Comparison of ENCODE assay signal across 16 cellular contexts in the genomic region with DNA sequence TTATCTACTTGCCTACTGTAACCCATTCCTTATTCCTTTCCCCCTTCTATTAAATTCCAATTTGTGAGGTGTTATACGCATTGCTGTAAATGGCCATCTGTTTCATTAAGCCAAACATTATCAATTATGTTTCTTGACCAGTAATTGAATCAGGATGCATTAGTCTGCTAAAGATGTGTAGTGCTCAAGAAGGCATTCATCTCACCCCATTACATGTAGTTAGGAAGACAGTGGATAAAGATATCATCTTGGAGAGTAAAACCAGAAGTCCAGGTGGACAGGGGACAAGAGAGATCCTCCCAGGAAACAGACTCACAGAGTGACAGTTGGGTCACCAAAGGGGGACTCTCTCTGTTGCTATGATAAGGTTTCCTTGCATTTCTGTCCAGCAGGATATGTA.
DNase-seq lines count a peak whose midpoint lies in the region; ATAC-seq and TF ChIP-seq lines count a peak whose summit lies in the region.
"Had no signal": no experiment of that assay in that cellular context is flagged by ENCODE, and none has a peak within 500 bp of the region (broad histone marks: within the 10 kb centered on the region; RNA-seq: fewer than 3 reads in every experiment).

No MANE protein-coding gene starts in this region.

- no peaks in the 10 kb centered on the region for H3K27me3 ChIP-seq in parathyroid adenoma (ENCODE audit: control insufficient read depth, insufficient read depth, low read length)
- H3K27me3 ChIP-seq in PC-3 (ENCODE audit: low read length): peaks cover 10% of the 10 kb centered on the region; the same call in 1 of the 2 replicates
- H3K27me3 ChIP-seq: BLaER1 had no signal

- H3K4me3 ChIP-seq in parathyroid adenoma (ENCODE audit: low read depth, low read length) (no peak overlapping the region), PC-3 (ENCODE audit: low read length) (no peak overlapping the region)
- H3K4me3 ChIP-seq: BLaER1, GM23248 had no signal

- no TSS peak for BruUV-seq in PC-3 (replicated peaks; lab: Mats Ljungman, UMichigan)

- peak; percentile 29 for DNase-seq in NCI-H82 treated with DMSO at 0.1 percent for 48 hours (lab: John Stamatoyannopoulos, UW; ENCODE audit: unreplicated experiment)
- no peak for DNase-seq in NOMO-1 treated with dmso at 0.1 percent for 144 hours (lab: John Stamatoyannopoulos, UW; ENCODE audit: unreplicated experiment)
- no peak for DNase-seq in T-helper 2 cell
- DNase-seq in PC-3: no peak
- DNase-seq: Caco-2; CD4-positive, CD25-positive, alpha-beta regulatory T cell; CD8-positive, alpha-beta T cell; DMS153; DND-41; GM23248; H7; HCEC 1CT had no signal

- ATAC-seq in SK-N-SH treated with all-trans-retinoic acid at 6 μM for 48 hours (no peak; the same call in 2 of the 3 replicates), PC-3 (no peak)
- ATAC-seq: CD8-positive, alpha-beta T cell had no signal

- H3K4me1 ChIP-seq in parathyroid adenoma (peaks cover 12% of the 10 kb centered on the region), PC-3 (ENCODE audit: insufficient read depth, low read length) (no peaks in the 10 kb centered on the region)
- H3K4me1 ChIP-seq: BLaER1, Caco-2 had no signal

- H2AFZ ChIP-seq in parathyroid adenoma: peak overlapping the region; percentile 13
- no peak overlapping the region for H2AFZ ChIP-seq in PC-3 (ENCODE audit: low read length)
- H2AFZ ChIP-seq: GM23248 had no signal

- POLR2A ChIA-PET in PC-3 (lab: Charles Lee; ENCODE audit: unreplicated experiment): no interaction called here

- H3K9me2 ChIP-seq in PC-3 (replicated peaks; ENCODE audit: low read length): no peaks in the 10 kb centered on the region

- TF ChIP-seq CTCF in parathyroid adenoma (IDR thresholded peaks at IDR 0.05) (no peak), PC-3 (conservative IDR thresholded peaks at IDR 0.05; ENCODE audit: low read depth, low read length) (no peak)

- H3K36me3 ChIP-seq in parathyroid adenoma (ENCODE audit: control insufficient read depth, insufficient read depth, low read length) (no peaks in the 10 kb centered on the region), PC-3 (ENCODE audit: low read depth, low read length) (no peaks in the 10 kb centered on the region)
- H3K36me3 ChIP-seq: BLaER1 had no signal

- H3K79me2 ChIP-seq in parathyroid adenoma (no peaks in the 10 kb centered on the region), PC-3 (ENCODE audit: low read length) (no peaks in the 10 kb centered on the region)

- H3K27ac ChIP-seq in parathyroid adenoma (no peak overlapping the region), PC-3 (ENCODE audit: low read length) (no peak overlapping the region)
- H3K27ac ChIP-seq: BLaER1, C4-2B, GM23248 had no signal

- H4K20me1 ChIP-seq in PC-3 (ENCODE audit: low read length): no peaks in the 10 kb centered on the region
- H4K20me1 ChIP-seq: BLaER1 had no signal

- intact Hi-C loops in PC-3 (cut with micrococcal nuclease): loop anchor here (5.0 kb wide), 1 partner anchor 1740 kb away; no protein-coding TSS in a partner anchor

- no peak overlapping the region for H3K9ac ChIP-seq in parathyroid adenoma
- H3K9ac ChIP-seq in PC-3 (ENCODE audit: low read length): no peak overlapping the region
- H3K9ac ChIP-seq: BLaER1, GM23248 had no signal

- no peaks in the 10 kb centered on the region for H3F3A ChIP-seq in PC-3 (ENCODE audit: low read length, unreplicated experiment)

- H3K9me3 ChIP-seq in parathyroid adenoma (ENCODE audit: control insufficient read depth, low read length) (no peaks in the 10 kb centered on the region), PC-3 (ENCODE audit: low read length) (no peaks in the 10 kb centered on the region)
- H3K9me3 ChIP-seq: BLaER1, Caco-2 had no signal

- CTCF ChIA-PET in PC-3 (lab: Charles Lee): no interaction called here

- no peak overlapping the region for H3K4me2 ChIP-seq in parathyroid adenoma (ENCODE audit: low read length)
- no peak overlapping the region for H3K4me2 ChIP-seq in PC-3 (ENCODE audit: low read length)
- H3K4me2 ChIP-seq: BLaER1 had no signal

TF ChIP-seq in SK-N-SH treated with all-trans-retinoic acid at 6 μM for 48 hours, 23 proteins besides CTCF, POLR2A, EP300 and RAD21 (continues in another document):
- TF ChIP-seq ARNTL (CRISPR knock-in tag; IDR thresholded peaks at IDR 0.05; ENCODE audit: borderline replicate concordance, low read depth): 0 out of 2 replicates have a peak, but pooled peaks have one; percentile 42
- no peak for TF ChIP-seq RARB (CRISPR knock-in tag; IDR thresholded peaks at IDR 0.05)
- TF ChIP-seq PPARA (CRISPR knock-in tag; IDR thresholded peaks at IDR 0.05; ENCODE audit: borderline replicate concordance): no peak
- TF ChIP-seq BACH2 (CRISPR knock-in tag; IDR thresholded peaks at IDR 0.05; ENCODE audit: borderline replicate concordance): 0 out of 2 replicates have a peak, but pooled peaks have one; percentile 63
- TF ChIP-seq ESRRG (CRISPR knock-in tag; IDR thresholded peaks at IDR 0.05): 0 out of 2 replicates have a peak, but pooled peaks have one; percentile 49
- TF ChIP-seq, protein P1, sequence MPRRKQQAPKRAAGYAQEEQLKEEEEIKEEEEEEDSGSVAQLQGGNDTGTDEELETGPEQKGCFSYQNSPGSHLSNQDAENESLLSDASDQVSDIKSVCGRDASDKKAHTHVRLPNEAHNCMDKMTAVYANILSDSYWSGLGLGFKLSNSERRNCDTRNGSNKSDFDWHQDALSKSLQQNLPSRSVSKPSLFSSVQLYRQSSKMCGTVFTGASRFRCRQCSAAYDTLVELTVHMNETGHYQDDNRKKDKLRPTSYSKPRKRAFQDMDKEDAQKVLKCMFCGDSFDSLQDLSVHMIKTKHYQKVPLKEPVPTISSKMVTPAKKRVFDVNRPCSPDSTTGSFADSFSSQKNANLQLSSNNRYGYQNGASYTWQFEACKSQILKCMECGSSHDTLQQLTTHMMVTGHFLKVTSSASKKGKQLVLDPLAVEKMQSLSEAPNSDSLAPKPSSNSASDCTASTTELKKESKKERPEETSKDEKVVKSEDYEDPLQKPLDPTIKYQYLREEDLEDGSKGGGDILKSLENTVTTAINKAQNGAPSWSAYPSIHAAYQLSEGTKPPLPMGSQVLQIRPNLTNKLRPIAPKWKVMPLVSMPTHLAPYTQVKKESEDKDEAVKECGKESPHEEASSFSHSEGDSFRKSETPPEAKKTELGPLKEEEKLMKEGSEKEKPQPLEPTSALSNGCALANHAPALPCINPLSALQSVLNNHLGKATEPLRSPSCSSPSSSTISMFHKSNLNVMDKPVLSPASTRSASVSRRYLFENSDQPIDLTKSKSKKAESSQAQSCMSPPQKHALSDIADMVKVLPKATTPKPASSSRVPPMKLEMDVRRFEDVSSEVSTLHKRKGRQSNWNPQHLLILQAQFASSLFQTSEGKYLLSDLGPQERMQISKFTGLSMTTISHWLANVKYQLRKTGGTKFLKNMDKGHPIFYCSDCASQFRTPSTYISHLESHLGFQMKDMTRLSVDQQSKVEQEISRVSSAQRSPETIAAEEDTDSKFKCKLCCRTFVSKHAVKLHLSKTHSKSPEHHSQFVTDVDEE (CRISPR knock-in tag; IDR thresholded peaks at IDR 0.05): peak; percentile 97
- TF ChIP-seq TOX (CRISPR knock-in tag; IDR thresholded peaks at IDR 0.05; ENCODE audit: borderline replicate concordance): no peak
- TF ChIP-seq ZC3H10 (CRISPR knock-in tag; IDR thresholded peaks at IDR 0.05): no peak
- TF ChIP-seq, protein P2, sequence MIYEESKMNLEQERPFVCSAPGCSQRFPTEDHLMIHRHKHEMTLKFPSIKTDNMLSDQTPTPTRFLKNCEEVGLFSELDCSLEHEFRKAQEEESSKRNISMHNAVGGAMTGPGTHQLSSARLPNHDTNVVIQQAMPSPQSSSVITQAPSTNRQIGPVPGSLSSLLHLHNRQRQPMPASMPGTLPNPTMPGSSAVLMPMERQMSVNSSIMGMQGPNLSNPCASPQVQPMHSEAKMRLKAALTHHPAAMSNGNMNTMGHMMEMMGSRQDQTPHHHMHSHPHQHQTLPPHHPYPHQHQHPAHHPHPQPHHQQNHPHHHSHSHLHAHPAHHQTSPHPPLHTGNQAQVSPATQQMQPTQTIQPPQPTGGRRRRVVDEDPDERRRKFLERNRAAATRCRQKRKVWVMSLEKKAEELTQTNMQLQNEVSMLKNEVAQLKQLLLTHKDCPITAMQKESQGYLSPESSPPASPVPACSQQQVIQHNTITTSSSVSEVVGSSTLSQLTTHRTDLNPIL (CRISPR knock-in tag; IDR thresholded peaks at IDR 0.05; ENCODE audit: low read depth): no peak
- TF ChIP-seq ZNF8 (CRISPR knock-in tag; IDR thresholded peaks at IDR 0.05): peak; percentile 38; the same call in 1 of the 2 replicates
- TF ChIP-seq CSDC2 (CRISPR knock-in tag; IDR thresholded peaks at IDR 0.05): no peak
- TF ChIP-seq ZNF70 (CRISPR knock-in tag; IDR thresholded peaks at IDR 0.05): peak; percentile 57; the same call in 1 of the 2 replicates
- TF ChIP-seq, protein P3, sequence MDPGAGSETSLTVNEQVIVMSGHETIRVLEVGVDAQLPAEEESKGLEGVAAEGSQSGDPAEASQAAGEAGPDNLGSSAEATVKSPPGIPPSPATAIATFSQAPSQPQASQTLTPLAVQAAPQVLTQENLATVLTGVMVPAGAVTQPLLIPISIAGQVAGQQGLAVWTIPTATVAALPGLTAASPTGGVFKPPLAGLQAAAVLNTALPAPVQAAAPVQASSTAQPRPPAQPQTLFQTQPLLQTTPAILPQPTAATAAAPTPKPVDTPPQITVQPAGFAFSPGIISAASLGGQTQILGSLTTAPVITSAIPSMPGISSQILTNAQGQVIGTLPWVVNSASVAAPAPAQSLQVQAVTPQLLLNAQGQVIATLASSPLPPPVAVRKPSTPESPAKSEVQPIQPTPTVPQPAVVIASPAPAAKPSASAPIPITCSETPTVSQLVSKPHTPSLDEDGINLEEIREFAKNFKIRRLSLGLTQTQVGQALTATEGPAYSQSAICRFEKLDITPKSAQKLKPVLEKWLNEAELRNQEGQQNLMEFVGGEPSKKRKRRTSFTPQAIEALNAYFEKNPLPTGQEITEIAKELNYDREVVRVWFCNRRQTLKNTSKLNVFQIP (CRISPR knock-in tag; IDR thresholded peaks at IDR 0.05; ENCODE audit: borderline replicate concordance, low read depth): no peak; the same call in 1 of the 2 replicates
- TF ChIP-seq, protein P4, sequence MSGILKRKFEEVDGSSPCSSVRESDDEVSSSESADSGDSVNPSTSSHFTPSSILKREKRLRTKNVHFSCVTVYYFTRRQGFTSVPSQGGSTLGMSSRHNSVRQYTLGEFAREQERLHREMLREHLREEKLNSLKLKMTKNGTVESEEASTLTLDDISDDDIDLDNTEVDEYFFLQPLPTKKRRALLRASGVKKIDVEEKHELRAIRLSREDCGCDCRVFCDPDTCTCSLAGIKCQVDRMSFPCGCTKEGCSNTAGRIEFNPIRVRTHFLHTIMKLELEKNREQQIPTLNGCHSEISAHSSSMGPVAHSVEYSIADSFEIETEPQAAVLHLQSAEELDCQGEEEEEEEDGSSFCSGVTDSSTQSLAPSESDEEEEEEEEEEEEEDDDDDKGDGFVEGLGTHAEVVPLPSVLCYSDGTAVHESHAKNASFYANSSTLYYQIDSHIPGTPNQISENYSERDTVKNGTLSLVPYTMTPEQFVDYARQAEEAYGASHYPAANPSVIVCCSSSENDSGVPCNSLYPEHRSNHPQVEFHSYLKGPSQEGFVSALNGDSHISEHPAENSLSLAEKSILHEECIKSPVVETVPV (CRISPR knock-in tag; IDR thresholded peaks at IDR 0.05): no peak
- TF ChIP-seq ZFP3 (CRISPR knock-in tag; IDR thresholded peaks at IDR 0.05): no peak
